10 cellular contexts compared by ENCODE assay signal in genomic region chr1:192702212-192702993, GRCh38.
A peak's percentile ranks its signal among the peaks of the same experiment; 100 is the strongest.
DNase-seq lines count a peak whose midpoint lies in the region; FAIRE-seq and TF ChIP-seq lines count a peak whose summit lies in the region.
"Had no signal": no experiment of that assay in that cellular context is flagged by ENCODE, and none has a peak within 500 bp of the region (broad histone marks: within the 10 kb centered on the region; RNA-seq: fewer than 3 reads in every experiment).

No MANE protein-coding gene starts in this region.

- no peak overlapping the region for H2AFZ ChIP-seq in PC-9

- CTCF ChIA-PET in PC-9 (lab: Charles Lee): no interaction called here

- TF ChIP-seq CTCF in PC-9 (conservative IDR thresholded peaks at IDR 0.05): no peak
- TF ChIP-seq CTCF in epithelial cell of esophagus (IDR thresholded peaks at IDR 0.05; ENCODE audit: insufficient read depth, low read depth, low read length, missing control alignments): no peak

- peak; percentile 62 for FAIRE-seq in H54 (lab: Jason Lieb, UNC)
- FAIRE-seq: frontal cortex had no signal

- peak overlapping the region; percentile 65 for H3K27ac ChIP-seq in PC-9

- no peaks in the 10 kb centered on the region for H3K79me2 ChIP-seq in PC-9 (ENCODE audit: low read depth)

- no TSS peak for BruUV-seq in PC-9 (replicated peaks; lab: Mats Ljungman, UMichigan)

- H3K9me2 ChIP-seq in PC-9 (ENCODE audit: insufficient read depth): no peaks in the 10 kb centered on the region

- no peaks in the 10 kb centered on the region for H3K36me3 ChIP-seq in PC-9 (ENCODE audit: low read depth)

- no peak for TF ChIP-seq POLR2A in H54 (IDR thresholded peaks at IDR 0.05; ENCODE audit: low read depth, low read length)

- peaks cover 13% of the 10 kb centered on the region; the same call in 1 of the 2 replicates for H3F3A ChIP-seq in PC-9 (ENCODE audit: insufficient read depth, low read depth)

- intact Hi-C loops in PC-9 (cut with micrococcal nuclease; ENCODE audit: unreplicated experiment): loop anchor here (5.0 kb wide), 1 partner anchor 105 kb away; the partner anchor contains the start of gene RGS2

- DNase-seq in H54 (ENCODE audit: insufficient read length, low spot score) (no peak), PC-9 (peak in 1 of 2 experiments; percentile 84), epithelial cell of esophagus (ENCODE audit: low read depth) (peak; percentile 63), skeletal muscle cell (ENCODE audit: low read depth) (peak; percentile 36), cortex of kidney (lab: John Stamatoyannopoulos, UW) (no peak), NCI-H1930 (lab: John Stamatoyannopoulos, UW) (no peak)
- no peak for DNase-seq in activated CD4-positive, CD25-positive, alpha-beta regulatory T cell (lab: John Stamatoyannopoulos, UW)
- DNase-seq: natural killer cell, NCI-H524 treated with DMSO at 0.1 percent for 48 hours had no signal

- POLR2A ChIA-PET in PC-9 (lab: Charles Lee; ENCODE audit: unreplicated experiment): no interaction called here

- peaks cover 3% of the 10 kb centered on the region; the same call in 1 of the 2 replicates for H3K9me3 ChIP-seq in PC-9 (ENCODE audit: insufficient read depth, low read depth)

- H3K4me3 ChIP-seq in PC-9 (no peak overlapping the region), epithelial cell of esophagus (ENCODE audit: low read length) (no peak overlapping the region), skeletal muscle cell (ENCODE audit: low read depth, low read length) (no peak overlapping the region)

- peaks cover 36% of the 10 kb centered on the region for H3K4me1 ChIP-seq in PC-9 (replicated peaks; ENCODE audit: insufficient read depth)

- H3K4me2 ChIP-seq in PC-9: peak overlapping the region; percentile 36

- H4K20me1 ChIP-seq in PC-9 (ENCODE audit: insufficient read depth): no peaks in the 10 kb centered on the region

- H3K27me3 ChIP-seq in PC-9 (ENCODE audit: insufficient read depth, low read depth): no peaks in the 10 kb centered on the region

Comparison
In these comparisons a context has a peak if more than half of its experiments do, and no peak if none do; other contexts are left out.
1. DNase-seq: peak in epithelial cell of esophagus (single experiment) and skeletal muscle cell (single experiment); none in H54 (single experiment), cortex of kidney (single experiment), activated CD4-positive, CD25-positive, alpha-beta regulatory T cell (0 of 4) and NCI-H1930 (0 of 2).